ENCODE assay signal across 21 cellular contexts in genomic region chr19:14595558-14595957, GRCh38. TPM values are rescaled to one million over a fixed set of nuclear protein-coding genes. Genes with fewer than 3 reads are reported as not detected.
"Had no signal": no experiment of that assay in that cellular context is flagged by ENCODE, and none has a peak within 500 bp of the region (broad histone marks: within the 10 kb centered on the region; RNA-seq: fewer than 3 reads in every experiment).

No MANE protein-coding gene starts in this region.

- H3K4me1 Mint-ChIP-seq: endodermal cell, neural crest cell had no signal

- DNase-seq: effector CD4-positive, alpha-beta T cell; endodermal cell; heart right ventricle; islet precursor cell; mammary epithelial cell; mucosa of descending colon; natural killer cell; nucleus accumbens; ovary; small intestine; stimulated activated CD4-positive, alpha-beta T cell treated with anti-CD3 and anti-CD28 coated beads, Interleukin-12 subunit alpha, Interleukin-12 subunit beta, amount 100 ng/mL, for 4 hours; stimulated activated naive CD8-positive, alpha-beta T cell treated with anti-CD3 and anti-CD28 coated beads, Interleukin-15, Interleukin-2, amounts not matched to agents 100 U/mL and 50 U/mL, for 24 hours; thyroid gland had no signal

- H3K27ac Mint-ChIP-seq: endodermal cell, natural killer cell, type B pancreatic cell had no signal

- FAIRE-seq: frontal cortex, small intestine had no signal

- H3K36me3 Mint-ChIP-seq: natural killer cell, type B pancreatic cell had no signal

- ATAC-seq: heart right ventricle; left lobe of liver; mucosa of descending colon; natural killer cell; stimulated activated naive CD8-positive, alpha-beta T cell treated with anti-CD3 and anti-CD28 coated beads, Interleukin-15, Interleukin-2, amounts not matched to agents 100 U/mL and 50 U/mL, for 24 hours had no signal

- H3K27me3 Mint-ChIP-seq: type B pancreatic cell had no signal

- H3K4me3 Mint-ChIP-seq: endodermal cell, natural killer cell, neural crest cell, type B pancreatic cell had no signal

RNA-seq across cellular contexts. Expression of gene CLEC17A, which starts 12.7 kb away (rescaled TPM):
- total RNA-seq: dermis microvascular lymphatic vessel endothelial cell, endodermal cell, frontal cortex, glomerular endothelial cell, left lobe of liver, mammary epithelial cell, neural crest cell, right atrium auricular region, suprapubic skin, thyroid gland had no signal
- polyA plus RNA-seq: heart right ventricle had no signal
